ENCODE assay signal across 12 cellular contexts in genomic region chr2:213834331-213834730, GRCh38.
A peak's percentile ranks its signal among the peaks of the same experiment; 100 is the strongest.
DNase-seq lines count a peak whose midpoint lies in the region; ATAC-seq and TF ChIP-seq lines count a peak whose summit lies in the region.
"Had no signal": no experiment of that assay in that cellular context is flagged by ENCODE, and none has a peak within 500 bp of the region (broad histone marks: within the 10 kb centered on the region; RNA-seq: fewer than 3 reads in every experiment).

No MANE protein-coding gene starts in this region.

- intact Hi-C loops in mammary epithelial cell (cut with micrococcal nuclease): no loop called here

- no peak overlapping the region for H2AK5ac ChIP-seq in mesenchymal stem cell (ENCODE audit: low read length, severe bottlenecking)

- no peak overlapping the region for H3K14ac ChIP-seq in mesenchymal stem cell (ENCODE audit: low read length in 2 of 2)

- H3K9me3 ChIP-seq in mammary epithelial cell (replicated peaks; ENCODE audit: insufficient read depth, low read length) (no peaks in the 10 kb centered on the region), mesenchymal stem cell (ENCODE audit: control insufficient read depth, low read length) (no peaks in the 10 kb centered on the region)
- H3K9me3 ChIP-seq: colonic mucosa, testis had no signal

- H3K9ac ChIP-seq in mammary epithelial cell (ENCODE audit: insufficient read depth, low read length) (no peak overlapping the region), mesenchymal stem cell (ENCODE audit: low read length) (peak overlapping the region; percentile 69)

- DNase-seq in HS-27A (ENCODE audit: low read depth): peak; percentile 43
- peak; percentile 51 for DNase-seq in mammary epithelial cell
- DNase-seq in mesenchymal stem cell: peak; percentile 76
- no peak for DNase-seq in NCI-H1417 treated with DMSO at 0.1 percent for 48 hours (lab: John Stamatoyannopoulos, UW)
- DNase-seq: activated CD4-positive, alpha-beta T cell treated with anti-CD3 and anti-CD28 coated beads, Interleukin-2, amount 10 ng/mL, durations not matched to agents 7 days and 5 days; colonic mucosa; NCI-H1694 treated with DMSO at 0.1 percent for 48 hours; testis had no signal

- dilution Hi-C loops in mammary epithelial cell (cut with HindIII; ENCODE audit: low sequenced_read_pairs): no loop called here

- H4K20me1 ChIP-seq in mammary epithelial cell (ENCODE audit: insufficient read depth, low read length): no peaks in the 10 kb centered on the region

- H3K27ac ChIP-seq in ACC112 (ENCODE audit: low read depth, low read length) (peak overlapping the region; percentile 92), mammary epithelial cell (ENCODE audit: insufficient read depth, low read depth, low read length) (no peak overlapping the region), mesenchymal stem cell (ENCODE audit: low read length, poor library complexity, severe bottlenecking) (peak overlapping the region; percentile 49)
- H3K27ac ChIP-seq: colonic mucosa, testis had no signal

- no peaks in the 10 kb centered on the region for H3K36me3 ChIP-seq in ACC112 (ENCODE audit: insufficient read depth, low read length)
- H3K36me3 ChIP-seq in mammary epithelial cell (ENCODE audit: insufficient read depth, low read length): no peaks in the 10 kb centered on the region
- H3K36me3 ChIP-seq in mesenchymal stem cell (ENCODE audit: control insufficient read depth in 1 of 2, insufficient read depth in 2 of 2, low read depth in 1 of 2, low read length in 2 of 2): no peaks in the 10 kb centered on the region
- H3K36me3 ChIP-seq: colonic mucosa had no signal

- H3K4me1 ChIP-seq in ACC112 (ENCODE audit: control insufficient read depth, insufficient read depth, low read length, unreplicated experiment) (peaks cover 22% of the 10 kb centered on the region), mammary epithelial cell (ENCODE audit: insufficient read depth, low read length) (no peaks in the 10 kb centered on the region), mesenchymal stem cell (ENCODE audit: control insufficient read depth, insufficient read depth, low read depth, low read length) (no peaks in the 10 kb centered on the region)
- H3K4me1 ChIP-seq: colonic mucosa, testis had no signal

- H3K4me3 ChIP-seq in ACC112 (ENCODE audit: low read depth, low read length) (peak overlapping the region; percentile 53; the same call in 1 of the 2 replicates), mammary epithelial cell (replicated peaks in 1 of 3; ENCODE audit: insufficient read depth in 1 of 3, low read depth in 2 of 3, low read length in 3 of 3) (no peak overlapping the region), mesenchymal stem cell (ENCODE audit: insufficient read depth in 1 of 2, low read depth in 1 of 2, low read length in 2 of 2) (peak overlapping the region in 1 of 2 experiments; percentile 5)
- H3K4me3 ChIP-seq: colonic mucosa, testis had no signal

- H3K18ac ChIP-seq in mesenchymal stem cell (ENCODE audit: low read depth in 1 of 2, low read length in 2 of 2): no peak overlapping the region

- no peak overlapping the region for H2BK120ac ChIP-seq in mesenchymal stem cell (ENCODE audit: low read depth, low read length)

- H2BK5ac ChIP-seq in mesenchymal stem cell (ENCODE audit: low read depth, low read length, poor library complexity, severe bottlenecking): no peak overlapping the region

- H3K4ac ChIP-seq in mesenchymal stem cell (ENCODE audit: low read depth in 1 of 2, low read length in 2 of 2): no peak overlapping the region

- no peak overlapping the region for H2BK15ac ChIP-seq in mesenchymal stem cell (ENCODE audit: low read depth, poor library complexity, severe bottlenecking)

- H2BK12ac ChIP-seq in mesenchymal stem cell (ENCODE audit: low read length in 2 of 2): no peak overlapping the region

- H2AFZ ChIP-seq in ACC112 (ENCODE audit: low read length, unreplicated experiment) (peak overlapping the region; percentile 10), mammary epithelial cell (ENCODE audit: low read depth, low read length) (no peak overlapping the region), mesenchymal stem cell (ENCODE audit: low read depth, low read length) (no peak overlapping the region)

- CTCF ChIA-PET in mammary epithelial cell (lab: Charles Lee; ENCODE audit: low non-redundant PET): no interaction called here

- no peaks in the 10 kb centered on the region for H3K79me1 ChIP-seq in mesenchymal stem cell (replicated peaks; ENCODE audit: low read length, poor library complexity, severe bottlenecking)

- no peak overlapping the region for H4K91ac ChIP-seq in mesenchymal stem cell (ENCODE audit: low read length)

- no peak overlapping the region for H3K23ac ChIP-seq in mesenchymal stem cell (ENCODE audit: low read length in 2 of 2)

- BruUV-seq in mammary epithelial cell (replicated peaks; lab: Mats Ljungman, UMichigan): no TSS peak

- no peak overlapping the region for H4K8ac ChIP-seq in mesenchymal stem cell (ENCODE audit: low read length)

- ATAC-seq in HG03571 (IDR thresholded peaks at IDR 0.05; ENCODE audit: unreplicated experiment) (no peak), GM21526 (IDR thresholded peaks at IDR 0.05; ENCODE audit: low FRiP score, unreplicated experiment) (no peak), HG03139 (IDR thresholded peaks at IDR 0.05; ENCODE audit: unreplicated experiment) (no peak)

- no peak for TF ChIP-seq CTCF in mammary epithelial cell (conservative IDR thresholded peaks at IDR 0.05 in 1 of 2, IDR thresholded peaks at IDR 0.05 in 1 of 2; ENCODE audit: extremely low read depth in 1 of 2, insufficient read depth in 1 of 2, low read depth in 1 of 2, low read length in 2 of 2)

- H3K4me2 ChIP-seq in mammary epithelial cell (ENCODE audit: insufficient read depth, low read depth, low read length): no peak overlapping the region
- H3K4me2 ChIP-seq in mesenchymal stem cell (ENCODE audit: low read length, poor library complexity, severe bottlenecking): no peak overlapping the region

- no peaks in the 10 kb centered on the region for H3K79me2 ChIP-seq in ACC112 (ENCODE audit: control insufficient read depth, insufficient read depth, low read length, unreplicated experiment)
- H3K79me2 ChIP-seq in mammary epithelial cell (ENCODE audit: insufficient read depth, low read length): no peaks in the 10 kb centered on the region

- in situ Hi-C loops in mammary epithelial cell (cut with MboI; ENCODE audit: low sequenced_read_pairs in 2 of 2): no loop called here

- H3K27me3 ChIP-seq in ACC112 (ENCODE audit: insufficient read depth, low read length) (no peaks in the 10 kb centered on the region), mammary epithelial cell (ENCODE audit: insufficient read depth, low read length) (no peaks in the 10 kb centered on the region), mesenchymal stem cell (ENCODE audit: control insufficient read depth in 1 of 2, insufficient read depth in 1 of 2, low read length in 2 of 2) (no peaks in the 10 kb centered on the region)
- H3K27me3 ChIP-seq: colonic mucosa, testis had no signal
